Comparison of ENCODE assay signal across 19 cellular contexts in genomic region chr2:24836206-24836605, GRCh38. TPM values are rescaled to one million over a fixed set of nuclear protein-coding genes. Genes with fewer than 3 reads are reported as not detected.
DNase-seq lines count a peak whose midpoint lies in the region; ATAC-seq, FAIRE-seq and TF ChIP-seq lines count a peak whose summit lies in the region.
"Had no signal": no experiment of that assay in that cellular context is flagged by ENCODE, and none has a peak within 500 bp of the region (broad histone marks: within the 10 kb centered on the region; RNA-seq: fewer than 3 reads in every experiment).

No MANE protein-coding gene starts in this region.

- no peak for ATAC-seq in HG03571 (IDR thresholded peaks at IDR 0.05; ENCODE audit: unreplicated experiment)
- ATAC-seq: CD8-positive, alpha-beta T cell; GM12878 had no signal

- H3K4me3 ChIP-seq in kidney (ENCODE audit: low read length in 2 of 2) (no peak overlapping the region), neuronal stem cell (ENCODE audit: low read length in 2 of 2) (no peak overlapping the region)
- H3K4me3 ChIP-seq: BLaER1, GM12878, GM23248 had no signal

- peak overlapping the region; percentile 63 for H3K14ac ChIP-seq in neuronal stem cell (ENCODE audit: low read length)

- H3K27ac ChIP-seq in kidney (ENCODE audit: low read depth in 2 of 2, low read length in 2 of 2) (no peak overlapping the region), neuronal stem cell (replicated peaks; ENCODE audit: low read length) (no peak overlapping the region)
- H3K27ac ChIP-seq: BLaER1, C4-2B, GM23248 had no signal

- H2AK5ac ChIP-seq in neuronal stem cell (ENCODE audit: low read depth, low read length), result no peak overlapping the region

- H3K36me3 ChIP-seq in kidney (ENCODE audit: control insufficient read depth in 1 of 2, insufficient read depth in 2 of 2, low read length in 2 of 2), result no peaks in the 10 kb centered on the region
- peaks cover 28 to 78% of the 10 kb centered on the region in 2 donors for H3K36me3 ChIP-seq in neuronal stem cell (replicated peaks in 1 of 2; ENCODE audit: control insufficient read depth in 2 of 2, insufficient read depth in 2 of 2, low read length in 2 of 2)

- H3K4me2 ChIP-seq in neuronal stem cell (ENCODE audit: insufficient read depth, low read length, poor library complexity, severe bottlenecking), result no peak overlapping the region
- H3K4me2 ChIP-seq: BLaER1 had no signal

- H2AFZ ChIP-seq in neuronal stem cell (ENCODE audit: low read length), result no peak overlapping the region
- H2AFZ ChIP-seq: GM23248 had no signal

- H3K9ac ChIP-seq in kidney (ENCODE audit: low read length in 2 of 2) (no peak overlapping the region), neuronal stem cell (ENCODE audit: low read depth, low read length, poor library complexity) (no peak overlapping the region)
- H3K9ac ChIP-seq: BLaER1, GM23248 had no signal

- no peak overlapping the region for H3K4ac ChIP-seq in neuronal stem cell (ENCODE audit: low read length)

- no peak overlapping the region for H4K91ac ChIP-seq in neuronal stem cell (ENCODE audit: low read depth, low read length, poor library complexity)

- peaks cover 2% of the 10 kb centered on the region for H3K79me1 ChIP-seq in neuronal stem cell (ENCODE audit: low read depth, low read length)

- H3K18ac ChIP-seq in neuronal stem cell (ENCODE audit: low read length), result peak overlapping the region; percentile 19

- H3K27me3 ChIP-seq in neuronal stem cell (ENCODE audit: control insufficient read depth in 3 of 3, insufficient read depth in 3 of 3, low read depth in 1 of 3, low read length in 3 of 3), result no peaks in the 10 kb centered on the region
- H3K27me3 ChIP-seq: BLaER1 had no signal

- no CpG with 5 or more reads among the region's 8 CpGs for WGBS in neuronal stem cell (ENCODE audit: extremely low coverage in 2 of 2, insufficient read length in 2 of 2, insufficient replicate concordance in 1 of 2), 2 donors

- H2BK120ac ChIP-seq in neuronal stem cell (ENCODE audit: low read depth, low read length), result no peak overlapping the region

- H3K4me1 ChIP-seq in kidney (ENCODE audit: control insufficient read depth in 1 of 2, insufficient read depth in 1 of 2, low read depth in 1 of 2, low read length in 2 of 2) (no peaks in the 10 kb centered on the region), neuronal stem cell (ENCODE audit: control insufficient read depth in 2 of 2, insufficient read depth in 1 of 2, low read depth in 1 of 2, low read length in 2 of 2) (peaks cover 15 to 21% of the 10 kb centered on the region in 2 donors)
- H3K4me1 ChIP-seq: Caco-2 had no signal

- peak; percentile 10 for DNase-seq in kidney
- no peak for DNase-seq in neuronal stem cell (ENCODE audit: low spot score)
- peak; percentile 65 for DNase-seq in posterior vena cava (ENCODE audit: low spot score)
- no peak for DNase-seq in activated CD4-positive, alpha-beta T cell treated with anti-CD3 and anti-CD28 coated beads for 1 hour
- DNase-seq in DMS53 (lab: John Stamatoyannopoulos, UW), result no peak
- DNase-seq: Caco-2; CD4-positive, CD25-positive, alpha-beta regulatory T cell; CD8-positive, alpha-beta T cell; DMS153; DMS79; GDM1; GM23248; HCEC 1CT had no signal

- intact Hi-C loops in kidney (cut with DNase I), result no loop called here
- intact Hi-C loops in posterior vena cava (cut with DNase I), result no loop called here

- no peak for FAIRE-seq in kidney (lab: Jason Lieb, UNC)
- FAIRE-seq: GM12878, GM19239, H1 had no signal

- no peak overlapping the region for H2BK15ac ChIP-seq in neuronal stem cell (ENCODE audit: low read length)

- H4K8ac ChIP-seq in neuronal stem cell (ENCODE audit: low read depth, low read length), result no peak overlapping the region

- no peak overlapping the region for H3K23ac ChIP-seq in neuronal stem cell (ENCODE audit: low read depth, low read length, poor library complexity)

- H3K9me3 ChIP-seq in kidney (ENCODE audit: control insufficient read depth in 1 of 2, low read length in 2 of 2) (no peaks in the 10 kb centered on the region), neuronal stem cell (replicated peaks in 1 of 2; ENCODE audit: control insufficient read depth in 2 of 2, insufficient read depth in 1 of 2, low read depth in 1 of 2, low read length in 2 of 2) (peaks cover 0 to 12% of the 10 kb centered on the region in 2 donors)
- H3K9me3 ChIP-seq: BLaER1, Caco-2 had no signal

- no peak overlapping the region for H2BK5ac ChIP-seq in neuronal stem cell (ENCODE audit: low read length)

- TF ChIP-seq CTCF in kidney (IDR thresholded peaks at IDR 0.05; ENCODE audit: borderline replicate concordance, extremely low read depth, insufficient read depth), result no peak

- no peak overlapping the region for H2BK12ac ChIP-seq in neuronal stem cell (ENCODE audit: low read length)

RNA-seq across cellular contexts. Expression of gene CENPO, which starts 43.0 kb away (rescaled TPM):
- total RNA-seq in kidney (5.7 TPM), posterior vena cava (1 to 10 TPM; 2.6 to 3.9 TPM)
- polyA plus RNA-seq in kidney (ENCODE audit: insufficient read depth, low read depth, low replicate concordance), result 1.5 TPM
- polyA plus RNA-seq in neuronal stem cell (2013, experiment 1 of 2), result 28.0 TPM
- polyA plus RNA-seq in neuronal stem cell (2013, experiment 2 of 2), result 29.6 TPM

RNA-seq across cellular contexts. Expression of gene PTRHD1, which starts 43.0 kb away (rescaled TPM):
- total RNA-seq in kidney, result 21.7 TPM
- polyA plus RNA-seq in kidney (ENCODE audit: insufficient read depth, low read depth, low replicate concordance), result 56.4 TPM
- polyA plus RNA-seq in neuronal stem cell (2013, experiment 1 of 2), result 95.1 TPM
- polyA plus RNA-seq in neuronal stem cell (2013, experiment 2 of 2), result 94.6 TPM
- total RNA-seq in posterior vena cava, result 10 to 100 TPM; 13.7 to 14.2 TPM

Comparison
In these comparisons a context has a peak if more than half of its experiments do, and no peak if none do; other contexts are left out.
1. DNase-seq: peak in kidney (single experiment) and posterior vena cava (single experiment); none in neuronal stem cell (single experiment), activated CD4-positive, alpha-beta T cell treated with anti-CD3 and anti-CD28 coated beads for 1 hour (single experiment) and DMS53 (single experiment).